Comparison of ENCODE assay signal across 18 cellular contexts in the genomic region with DNA sequence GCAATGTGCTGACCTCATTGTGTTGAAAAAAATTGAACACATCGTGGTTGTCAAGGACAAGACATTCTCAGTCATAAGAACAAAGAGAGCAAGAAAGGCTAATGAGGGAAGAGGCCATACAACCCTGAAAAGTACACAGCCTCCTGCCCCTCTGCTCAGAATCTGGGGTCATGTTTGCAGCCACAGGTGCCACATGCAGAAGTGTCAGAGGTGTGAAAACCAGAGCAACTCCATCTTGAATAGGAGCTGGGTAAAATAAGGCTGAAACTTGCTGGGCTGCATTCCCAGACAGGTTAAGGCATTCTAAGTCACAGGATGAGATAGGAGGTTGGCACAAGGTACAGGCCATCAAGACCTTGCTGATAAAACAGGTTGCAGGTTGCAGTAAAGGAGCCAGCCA.
A peak's percentile ranks its signal among the peaks of the same experiment; 100 is the strongest.
DNase-seq lines count a peak whose midpoint lies in the region; ATAC-seq, FAIRE-seq and TF ChIP-seq lines count a peak whose summit lies in the region.
"Had no signal": no experiment of that assay in that cellular context is flagged by ENCODE, and none has a peak within 500 bp of the region (broad histone marks: within the 10 kb centered on the region; RNA-seq: fewer than 3 reads in every experiment).

No MANE protein-coding gene starts in this region.

- H3K36me3 ChIP-seq in GM12878 (ENCODE audit: control insufficient read depth in 2 of 2, insufficient read depth in 2 of 2, low read length in 1 of 2) (no peaks in the 10 kb centered on the region), keratinocyte (ENCODE audit: control insufficient read depth in 2 of 2, extremely low read depth in 1 of 2, insufficient read depth in 2 of 2, low read length in 2 of 2) (no peaks in the 10 kb centered on the region), thymus (ENCODE audit: control insufficient read depth, insufficient read depth) (no peaks in the 10 kb centered on the region), sigmoid colon (no peaks in the 10 kb centered on the region)
- H3K36me3 ChIP-seq: colonic mucosa had no signal

- DNase-seq in NCI-H146 (lab: John Stamatoyannopoulos, UW), result peak; percentile 88
- no peak for DNase-seq in NCI-H146 treated with DMSO at 0.1 percent for 48 hours (lab: John Stamatoyannopoulos, UW; ENCODE audit: unreplicated experiment)
- DNase-seq in GM12878 (ENCODE audit: low read depth, low spot score), result no peak
- no peak for DNase-seq in keratinocyte (ENCODE audit: low read depth, low spot score)
- DNase-seq in HFFc6, result no peak
- DNase-seq in DMS79 treated with DMSO at 0.1 percent for 48 hours (lab: John Stamatoyannopoulos, UW), result no peak
- no peak for DNase-seq in sigmoid colon
- DNase-seq: activated T-cell treated with anti-CD3 and anti-CD28 coated beads, Interleukin-2, amount 50 U/mL, for 24 hours; colonic mucosa; effector memory CD8-positive, alpha-beta T cell; H7; NCI-H1048; NCI-H2029; SIG-M5; T-cell had no signal

- no peak for TF ChIP-seq POLR2A in GM12878 (IDR thresholded peaks at IDR 0.05; ENCODE audit: low read depth, low read length)
- TF ChIP-seq POLR2A in sigmoid colon (IDR thresholded peaks at IDR 0.05), result no peak

- H3K4me2 ChIP-seq in GM12878 (ENCODE audit: control insufficient read depth, insufficient read depth) (no peak overlapping the region), keratinocyte (ENCODE audit: control insufficient read depth, extremely low read depth, insufficient read depth, low read depth, low read length) (peak overlapping the region; percentile 87)

- H3K9ac ChIP-seq in GM12878 (ENCODE audit: control insufficient read depth, insufficient read depth, low read length), result no peak overlapping the region
- H3K9ac ChIP-seq in keratinocyte (ENCODE audit: control insufficient read depth, extremely low read depth, insufficient read depth, low read length), result peak overlapping the region; percentile 74

- peaks cover 2% of the 10 kb centered on the region; the same call in 1 of the 2 replicates for H3K27me3 Mint-ChIP-seq in HFFc6 (ENCODE audit: insufficient read depth)
- H3K27me3 Mint-ChIP-seq: activated T-cell treated with anti-CD3 and anti-CD28 coated beads, Interleukin-2, amount 50 U/mL, for 24 hours had no signal

- 0% methylated on average over 1 of the region's 1 CpG for WGBS in GM12878 (ENCODE audit: insufficient coverage, insufficient replicate concordance, low lambda C conversion rate, missing lambda C conversion rate)
- 69% methylated on average over 1 of the region's 1 CpG for WGBS in thymus
- 27 to 58% methylated on average over 1 of the region's 1 CpG for WGBS in sigmoid colon, 2 donors

- SMC1A ChIA-PET in GM12878 (lab: Charles Lee; ENCODE audit: uncharacterized antibody, unreplicated experiment), result interaction anchor here (1.0 kb wide), 1 partner anchor 23 kb away, joined by 3 read pairs; no protein-coding TSS in a partner anchor

- dilution Hi-C loops in keratinocyte (cut with MboI; ENCODE audit: extremely low pct_ligation_motif_present, low sequenced_read_pairs), result no loop called here

- no peak for TF ChIP-seq RAD21 in GM12878 (IDR thresholded peaks at IDR 0.05; ENCODE audit: insufficient read depth, low read depth, low read length)

- H3K4me1 Mint-ChIP-seq in HFFc6 (ENCODE audit: low read depth), result peaks cover 91% of the 10 kb centered on the region
- H3K4me1 Mint-ChIP-seq: T-cell had no signal

- no peaks in the 10 kb centered on the region for H3K9me3 ChIP-seq in GM12878 (replicated peaks; ENCODE audit: control insufficient read depth, insufficient read depth, low read length)
- no peaks in the 10 kb centered on the region for H3K9me3 ChIP-seq in keratinocyte (ENCODE audit: control insufficient read depth, low read depth, low read length)
- no peaks in the 10 kb centered on the region for H3K9me3 ChIP-seq in thymus (ENCODE audit: control insufficient read depth)
- no peaks in the 10 kb centered on the region for H3K9me3 ChIP-seq in sigmoid colon
- H3K9me3 ChIP-seq: colonic mucosa had no signal

- intact Hi-C loops in GM12878 (cut with micrococcal nuclease; ENCODE audit: unreplicated experiment), result no loop called here
- intact Hi-C loops in sigmoid colon (cut with DNase I), result no loop called here

- no peak overlapping the region for H3K27ac ChIP-seq in GM12878 (ENCODE audit: control insufficient read depth, insufficient read depth)
- H3K27ac ChIP-seq in keratinocyte (ENCODE audit: control insufficient read depth, insufficient read depth, low read length), result peak overlapping the region; percentile 98
- peak overlapping the region; percentile 33 for H3K27ac ChIP-seq in thymus (ENCODE audit: low read depth)
- H3K27ac ChIP-seq in sigmoid colon, result no peak overlapping the region
- H3K27ac ChIP-seq: colonic mucosa had no signal

- H2AFZ ChIP-seq in GM12878 (ENCODE audit: control insufficient read depth, low read depth, low read length) (no peak overlapping the region), keratinocyte (ENCODE audit: control insufficient read depth, low read length) (no peak overlapping the region)

- no peak for FAIRE-seq in GM12878 (lab: Jason Lieb, UNC)
- peak; percentile 48 for FAIRE-seq in keratinocyte (lab: Jason Lieb, UNC)
- FAIRE-seq: A204.1, bronchial epithelial cell had no signal

- BruUV-seq in GM12878 (replicated peaks; lab: Mats Ljungman, UMichigan), result no TSS peak

- H3K27me3 ChIP-seq in GM12878 (replicated peaks in 1 of 2; ENCODE audit: control insufficient read depth in 2 of 2, insufficient read depth in 2 of 2, low read length in 1 of 2) (peaks cover 0 to 2% of the 10 kb centered on the region in 2 experiments; a peak in 1 of 4 replicates), keratinocyte (ENCODE audit: control insufficient read depth, extremely low read depth, insufficient read depth, low read length) (no peaks in the 10 kb centered on the region), thymus (ENCODE audit: control insufficient read depth, insufficient read depth) (no peaks in the 10 kb centered on the region), sigmoid colon (no peaks in the 10 kb centered on the region)
- H3K27me3 ChIP-seq: colonic mucosa had no signal

- H4K20me1 ChIP-seq in GM12878 (ENCODE audit: control insufficient read depth, insufficient read depth), result no peaks in the 10 kb centered on the region
- H4K20me1 ChIP-seq in keratinocyte (ENCODE audit: control insufficient read depth, extremely low read depth, insufficient read depth, low read length), result no peaks in the 10 kb centered on the region

- POLR2A ChIA-PET in GM12878 (lab: Charles Lee), result no interaction called here

- no peak for TF ChIP-seq CTCF in GM12878 (IDR thresholded peaks at IDR 0.05 in 2 of 3, conservative IDR thresholded peaks at IDR 0.05 in 1 of 3; ENCODE audit: control insufficient read depth in 2 of 3, extremely low read depth in 1 of 3, insufficient read depth in 1 of 3, low read depth in 3 of 3, low read length in 3 of 3)
- no peak for TF ChIP-seq CTCF in keratinocyte (optimal IDR thresholded peaks at IDR 0.05 in 1 of 3, IDR thresholded peaks at IDR 0.05 in 1 of 3, conservative IDR thresholded peaks at IDR 0.05 in 1 of 3; ENCODE audit: extremely low read depth in 1 of 3, insufficient read depth in 2 of 3, low read length in 3 of 3)
- TF ChIP-seq CTCF in HFFc6 (IDR thresholded peaks at IDR 0.05), result no peak
- TF ChIP-seq CTCF in sigmoid colon (IDR thresholded peaks at IDR 0.05), result no peak

- H3K4me1 ChIP-seq in GM12878 (ENCODE audit: control insufficient read depth, insufficient read depth, low read length) (no peaks in the 10 kb centered on the region), keratinocyte (ENCODE audit: control insufficient read depth, extremely low read depth, insufficient read depth, low read length) (peaks cover 84% of the 10 kb centered on the region), thymus (ENCODE audit: control insufficient read depth, insufficient read depth, low read length) (no peaks in the 10 kb centered on the region), sigmoid colon (no peaks in the 10 kb centered on the region)
- H3K4me1 ChIP-seq: colonic mucosa had no signal

- in situ Hi-C loops in GM12878 (cut with MboI), result no loop called here

- ATAC-seq in GM12878, result no peak
- ATAC-seq: effector memory CD8-positive, alpha-beta T cell; T-cell had no signal

- no peaks in the 10 kb centered on the region for H3K9me3 Mint-ChIP-seq in HFFc6
- H3K9me3 Mint-ChIP-seq: activated T-cell treated with anti-CD3 and anti-CD28 coated beads, Interleukin-2, amount 50 U/mL, for 24 hours; effector memory CD8-positive, alpha-beta T cell had no signal

- no peaks in the 10 kb centered on the region for H3K79me2 ChIP-seq in GM12878 (ENCODE audit: control insufficient read depth, insufficient read depth, low read length)
- H3K79me2 ChIP-seq in keratinocyte (ENCODE audit: control insufficient read depth, insufficient read depth, low read length), result no peaks in the 10 kb centered on the region

- H3K4me3 Mint-ChIP-seq in HFFc6, result no peak overlapping the region
- H3K4me3 Mint-ChIP-seq: activated T-cell treated with anti-CD3 and anti-CD28 coated beads, Interleukin-2, amount 50 U/mL, for 24 hours; effector memory CD8-positive, alpha-beta T cell; T-cell had no signal

- no peak for TF ChIP-seq EP300 in GM12878 (IDR thresholded peaks at IDR 0.05; ENCODE audit: borderline replicate concordance in 1 of 2, control insufficient read depth in 1 of 2, low read depth in 2 of 2, low read length in 2 of 2)
- no peak for TF ChIP-seq EP300 in sigmoid colon (IDR thresholded peaks at IDR 0.05)

- H3K27ac Mint-ChIP-seq in HFFc6, result no peak overlapping the region
- H3K27ac Mint-ChIP-seq: activated T-cell treated with anti-CD3 and anti-CD28 coated beads, Interleukin-2, amount 50 U/mL, for 24 hours; effector memory CD8-positive, alpha-beta T cell; T-cell had no signal

- H3K9me1 ChIP-seq in keratinocyte (ENCODE audit: control insufficient read depth, extremely low read depth, insufficient read depth, low read length), result no peaks in the 10 kb centered on the region

- CTCF ChIA-PET in GM12878 (lab: Yijun Ruan, JAX), result no interaction called here

- no peak overlapping the region for H3K4me3 ChIP-seq in GM12878
- peak overlapping the region in 1 of 3 experiments; percentile 58 for H3K4me3 ChIP-seq in keratinocyte (ENCODE audit: control insufficient read depth in 2 of 3, extremely low read depth in 1 of 3, insufficient read depth in 2 of 3, low read depth in 1 of 3, low read length in 3 of 3)
- H3K4me3 ChIP-seq in thymus (ENCODE audit: low read length), result no peak overlapping the region
- H3K4me3 ChIP-seq in sigmoid colon, result no peak overlapping the region
- H3K4me3 ChIP-seq: colonic mucosa had no signal

- no peaks in the 10 kb centered on the region for H3K36me3 Mint-ChIP-seq in HFFc6 (ENCODE audit: low read depth)
- H3K36me3 Mint-ChIP-seq: T-cell had no signal

- RAD21 ChIA-PET in GM12878 (lab: Charles Lee; ENCODE audit: unreplicated experiment), result no interaction called here

Comparison
In these comparisons a context has a peak if more than half of its experiments do, and no peak if none do; other contexts are left out.
1. H3K27ac ChIP-seq: peak in keratinocyte (single experiment) and thymus (single experiment); none in GM12878 (single experiment) and sigmoid colon (0 of 4).